1 cellular context compared by ENCODE assay signal in the genomic region with DNA sequence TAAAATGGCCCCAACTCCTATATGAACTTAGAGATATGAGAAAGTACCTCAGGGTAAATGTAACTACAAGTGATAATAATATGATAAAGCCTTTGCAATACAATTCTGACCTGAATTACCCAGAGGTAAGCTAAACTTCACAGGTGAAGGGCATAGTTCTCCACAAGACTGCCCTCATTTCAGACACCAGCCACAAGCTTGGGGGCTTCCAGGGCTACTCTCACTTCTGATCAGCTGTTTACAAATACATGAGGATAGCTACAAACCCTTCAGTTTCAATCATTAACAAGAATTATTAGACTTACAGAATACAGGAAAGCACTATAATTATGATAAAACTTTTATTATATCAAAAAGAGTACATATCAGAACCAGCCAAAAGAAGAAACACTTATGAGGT.
TF ChIP-seq lines count a peak whose summit lies in the region.

No MANE protein-coding gene starts in this region.

TF ChIP-seq in SK-N-SH, 30 proteins besides CTCF, POLR2A, EP300 and RAD21 (continued from another document):
- TF ChIP-seq USF2 (IDR thresholded peaks at IDR 0.05; ENCODE audit: borderline replicate concordance, low read depth, low read length) (no peak), TCF12 (IDR thresholded peaks at IDR 0.05) (no peak), RFX5 (IDR thresholded peaks at IDR 0.05; ENCODE audit: low read length) (no peak), ZBTB33 (IDR thresholded peaks at IDR 0.05; ENCODE audit: borderline replicate concordance, low read depth) (no peak), GABPA (IDR thresholded peaks at IDR 0.05; ENCODE audit: low read depth) (no peak), YY1 (IDR thresholded peaks at IDR 0.05; ENCODE audit: low read depth) (no peak), NFIC (IDR thresholded peaks at IDR 0.05; ENCODE audit: borderline replicate concordance) (no peak), TAF1 (IDR thresholded peaks at IDR 0.05; ENCODE audit: borderline replicate concordance, low read depth, low read length) (no peak)
- TF ChIP-seq, protein P1, sequence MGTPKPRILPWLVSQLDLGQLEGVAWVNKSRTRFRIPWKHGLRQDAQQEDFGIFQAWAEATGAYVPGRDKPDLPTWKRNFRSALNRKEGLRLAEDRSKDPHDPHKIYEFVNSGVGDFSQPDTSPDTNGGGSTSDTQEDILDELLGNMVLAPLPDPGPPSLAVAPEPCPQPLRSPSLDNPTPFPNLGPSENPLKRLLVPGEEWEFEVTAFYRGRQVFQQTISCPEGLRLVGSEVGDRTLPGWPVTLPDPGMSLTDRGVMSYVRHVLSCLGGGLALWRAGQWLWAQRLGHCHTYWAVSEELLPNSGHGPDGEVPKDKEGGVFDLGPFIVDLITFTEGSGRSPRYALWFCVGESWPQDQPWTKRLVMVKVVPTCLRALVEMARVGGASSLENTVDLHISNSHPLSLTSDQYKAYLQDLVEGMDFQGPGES (IDR thresholded peaks at IDR 0.05; ENCODE audit: low read depth, low read length): no peak
